ENCODE assay signal across 1 cellular context in the genomic region with DNA sequence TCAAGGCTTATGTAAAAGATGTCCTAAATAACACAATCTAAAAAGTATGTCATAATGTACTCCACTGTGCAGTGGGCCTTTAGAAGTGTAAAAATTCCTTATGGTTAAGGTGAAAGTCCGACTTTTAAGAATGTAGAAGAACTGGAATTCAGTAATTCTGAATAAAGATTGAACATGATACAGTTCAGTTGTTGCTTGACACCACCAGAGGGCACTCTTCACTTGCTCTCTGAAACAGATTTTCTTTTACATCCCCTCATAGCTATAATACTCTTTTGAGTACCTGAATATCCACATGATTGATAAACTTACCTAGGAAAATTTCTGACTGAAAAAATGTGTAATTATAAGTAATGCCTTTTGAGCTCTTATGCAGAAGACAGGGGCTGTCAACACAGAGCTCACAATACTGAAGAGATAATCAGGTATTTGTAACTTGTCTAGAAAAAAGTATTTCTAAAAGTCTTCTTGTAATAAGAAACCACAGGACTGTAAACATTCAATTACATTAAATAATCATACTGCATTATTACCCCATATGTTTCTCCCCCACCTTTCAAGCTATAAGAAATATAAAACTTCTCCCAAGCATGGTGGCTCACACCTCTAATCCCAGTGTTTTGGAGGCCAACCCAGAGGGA.
TF ChIP-seq lines count a peak whose summit lies in the region.

No MANE protein-coding gene starts in this region.

TF ChIP-seq in K562, 482 proteins besides CTCF, POLR2A, EP300 and RAD21 (continued from another document):
- TF ChIP-seq, protein P1, sequence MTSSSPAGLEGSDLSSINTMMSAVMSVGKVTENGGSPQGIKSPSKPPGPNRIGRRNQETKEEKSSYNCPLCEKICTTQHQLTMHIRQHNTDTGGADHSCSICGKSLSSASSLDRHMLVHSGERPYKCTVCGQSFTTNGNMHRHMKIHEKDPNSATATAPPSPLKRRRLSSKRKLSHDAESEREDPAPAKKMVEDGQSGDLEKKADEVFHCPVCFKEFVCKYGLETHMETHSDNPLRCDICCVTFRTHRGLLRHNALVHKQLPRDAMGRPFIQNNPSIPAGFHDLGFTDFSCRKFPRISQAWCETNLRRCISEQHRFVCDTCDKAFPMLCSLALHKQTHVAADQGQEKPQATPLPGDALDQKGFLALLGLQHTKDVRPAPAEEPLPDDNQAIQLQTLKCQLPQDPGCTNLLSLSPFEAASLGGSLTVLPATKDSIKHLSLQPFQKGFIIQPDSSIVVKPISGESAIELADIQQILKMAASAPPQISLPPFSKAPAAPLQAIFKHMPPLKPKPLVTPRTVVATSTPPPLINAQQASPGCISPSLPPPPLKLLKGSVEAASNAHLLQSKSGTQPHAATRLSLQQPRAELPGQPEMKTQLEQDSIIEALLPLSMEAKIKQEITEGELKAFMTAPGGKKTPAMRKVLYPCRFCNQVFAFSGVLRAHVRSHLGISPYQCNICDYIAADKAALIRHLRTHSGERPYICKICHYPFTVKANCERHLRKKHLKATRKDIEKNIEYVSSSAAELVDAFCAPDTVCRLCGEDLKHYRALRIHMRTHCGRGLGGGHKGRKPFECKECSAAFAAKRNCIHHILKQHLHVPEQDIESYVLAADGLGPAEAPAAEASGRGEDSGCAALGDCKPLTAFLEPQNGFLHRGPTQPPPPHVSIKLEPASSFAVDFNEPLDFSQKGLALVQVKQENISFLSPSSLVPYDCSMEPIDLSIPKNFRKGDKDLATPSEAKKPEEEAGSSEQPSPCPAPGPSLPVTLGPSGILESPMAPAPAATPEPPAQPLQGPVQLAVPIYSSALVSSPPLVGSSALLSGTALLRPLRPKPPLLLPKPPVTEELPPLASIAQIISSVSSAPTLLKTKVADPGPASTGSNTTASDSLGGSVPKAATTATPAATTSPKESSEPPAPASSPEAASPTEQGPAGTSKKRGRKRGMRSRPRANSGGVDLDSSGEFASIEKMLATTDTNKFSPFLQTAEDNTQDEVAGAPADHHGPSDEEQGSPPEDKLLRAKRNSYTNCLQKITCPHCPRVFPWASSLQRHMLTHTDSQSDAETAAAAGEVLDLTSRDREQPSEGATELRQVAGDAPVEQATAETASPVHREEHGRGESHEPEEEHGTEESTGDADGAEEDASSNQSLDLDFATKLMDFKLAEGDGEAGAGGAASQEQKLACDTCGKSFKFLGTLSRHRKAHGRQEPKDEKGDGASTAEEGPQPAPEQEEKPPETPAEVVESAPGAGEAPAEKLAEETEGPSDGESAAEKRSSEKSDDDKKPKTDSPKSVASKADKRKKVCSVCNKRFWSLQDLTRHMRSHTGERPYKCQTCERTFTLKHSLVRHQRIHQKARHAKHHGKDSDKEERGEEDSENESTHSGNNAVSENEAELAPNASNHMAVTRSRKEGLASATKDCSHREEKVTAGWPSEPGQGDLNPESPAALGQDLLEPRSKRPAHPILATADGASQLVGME (CRISPR knock-in tag; IDR thresholded peaks at IDR 0.05): no peak
- TF ChIP-seq ARID2 (IDR thresholded peaks at IDR 0.05): peak; percentile 71
- TF ChIP-seq, protein P2, sequence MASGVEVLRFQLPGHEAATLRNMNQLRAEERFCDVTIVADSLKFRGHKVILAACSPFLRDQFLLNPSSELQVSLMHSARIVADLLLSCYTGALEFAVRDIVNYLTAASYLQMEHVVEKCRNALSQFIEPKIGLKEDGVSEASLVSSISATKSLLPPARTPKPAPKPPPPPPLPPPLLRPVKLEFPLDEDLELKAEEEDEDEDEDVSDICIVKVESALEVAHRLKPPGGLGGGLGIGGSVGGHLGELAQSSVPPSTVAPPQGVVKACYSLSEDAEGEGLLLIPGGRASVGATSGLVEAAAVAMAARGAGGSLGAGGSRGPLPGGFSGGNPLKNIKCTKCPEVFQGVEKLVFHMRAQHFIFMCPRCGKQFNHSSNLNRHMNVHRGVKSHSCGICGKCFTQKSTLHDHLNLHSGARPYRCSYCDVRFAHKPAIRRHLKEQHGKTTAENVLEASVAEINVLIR (CRISPR knock-in tag; IDR thresholded peaks at IDR 0.05): no peak
- no peak for TF ChIP-seq SMAD3 (CRISPR knock-in tag; conservative IDR thresholded peaks at IDR 0.05)
- TF ChIP-seq, protein P3, sequence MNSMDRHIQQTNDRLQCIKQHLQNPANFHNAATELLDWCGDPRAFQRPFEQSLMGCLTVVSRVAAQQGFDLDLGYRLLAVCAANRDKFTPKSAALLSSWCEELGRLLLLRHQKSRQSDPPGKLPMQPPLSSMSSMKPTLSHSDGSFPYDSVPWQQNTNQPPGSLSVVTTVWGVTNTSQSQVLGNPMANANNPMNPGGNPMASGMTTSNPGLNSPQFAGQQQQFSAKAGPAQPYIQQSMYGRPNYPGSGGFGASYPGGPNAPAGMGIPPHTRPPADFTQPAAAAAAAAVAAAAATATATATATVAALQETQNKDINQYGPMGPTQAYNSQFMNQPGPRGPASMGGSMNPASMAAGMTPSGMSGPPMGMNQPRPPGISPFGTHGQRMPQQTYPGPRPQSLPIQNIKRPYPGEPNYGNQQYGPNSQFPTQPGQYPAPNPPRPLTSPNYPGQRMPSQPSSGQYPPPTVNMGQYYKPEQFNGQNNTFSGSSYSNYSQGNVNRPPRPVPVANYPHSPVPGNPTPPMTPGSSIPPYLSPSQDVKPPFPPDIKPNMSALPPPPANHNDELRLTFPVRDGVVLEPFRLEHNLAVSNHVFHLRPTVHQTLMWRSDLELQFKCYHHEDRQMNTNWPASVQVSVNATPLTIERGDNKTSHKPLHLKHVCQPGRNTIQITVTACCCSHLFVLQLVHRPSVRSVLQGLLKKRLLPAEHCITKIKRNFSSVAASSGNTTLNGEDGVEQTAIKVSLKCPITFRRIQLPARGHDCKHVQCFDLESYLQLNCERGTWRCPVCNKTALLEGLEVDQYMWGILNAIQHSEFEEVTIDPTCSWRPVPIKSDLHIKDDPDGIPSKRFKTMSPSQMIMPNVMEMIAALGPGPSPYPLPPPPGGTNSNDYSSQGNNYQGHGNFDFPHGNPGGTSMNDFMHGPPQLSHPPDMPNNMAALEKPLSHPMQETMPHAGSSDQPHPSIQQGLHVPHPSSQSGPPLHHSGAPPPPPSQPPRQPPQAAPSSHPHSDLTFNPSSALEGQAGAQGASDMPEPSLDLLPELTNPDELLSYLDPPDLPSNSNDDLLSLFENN (IDR thresholded peaks at IDR 0.05; ENCODE audit: low read depth in 2 of 2, low read length in 2 of 2): no peak
- no peak for TF ChIP-seq JUN (IDR thresholded peaks at IDR 0.05; ENCODE audit: borderline replicate concordance, low read depth, low read length)
- TF ChIP-seq JUN (CRISPR knock-in tag; IDR thresholded peaks at IDR 0.05; ENCODE audit: borderline replicate concordance): no peak
- TF ChIP-seq POLR2H (tag; IDR thresholded peaks at IDR 0.05; ENCODE audit: low read depth): 0 out of 2 replicates have a peak, but pooled peaks have one; percentile 24
- TF ChIP-seq KDM4B (IDR thresholded peaks at IDR 0.05; ENCODE audit: borderline replicate concordance in 2 of 2, low read depth in 1 of 2): no peak
- 0 out of 2 replicates have a peak, but pooled peaks have one; percentile 16 for TF ChIP-seq BMI1 (IDR thresholded peaks at IDR 0.05; ENCODE audit: low read length)
- TF ChIP-seq ADNP (tag; IDR thresholded peaks at IDR 0.05): no peak
- TF ChIP-seq HDAC2 (IDR thresholded peaks at IDR 0.05): no peak
- no peak for TF ChIP-seq CREB1 (IDR thresholded peaks at IDR 0.05)
- no peak for TF ChIP-seq CREB1 (CRISPR knock-in tag; IDR thresholded peaks at IDR 0.05)
- TF ChIP-seq PPARD (CRISPR knock-in tag; IDR thresholded peaks at IDR 0.05): no peak
- TF ChIP-seq NCOA6 (IDR thresholded peaks at IDR 0.05): no peak
- TF ChIP-seq RB1 (IDR thresholded peaks at IDR 0.05; ENCODE audit: low read depth): no peak
- no peak for TF ChIP-seq E2F3 (CRISPR knock-in tag; IDR thresholded peaks at IDR 0.05)
- 0 out of 2 replicates have a peak, but pooled peaks have one; percentile 42 for TF ChIP-seq CC2D1A (IDR thresholded peaks at IDR 0.05)
- TF ChIP-seq, protein P4, sequence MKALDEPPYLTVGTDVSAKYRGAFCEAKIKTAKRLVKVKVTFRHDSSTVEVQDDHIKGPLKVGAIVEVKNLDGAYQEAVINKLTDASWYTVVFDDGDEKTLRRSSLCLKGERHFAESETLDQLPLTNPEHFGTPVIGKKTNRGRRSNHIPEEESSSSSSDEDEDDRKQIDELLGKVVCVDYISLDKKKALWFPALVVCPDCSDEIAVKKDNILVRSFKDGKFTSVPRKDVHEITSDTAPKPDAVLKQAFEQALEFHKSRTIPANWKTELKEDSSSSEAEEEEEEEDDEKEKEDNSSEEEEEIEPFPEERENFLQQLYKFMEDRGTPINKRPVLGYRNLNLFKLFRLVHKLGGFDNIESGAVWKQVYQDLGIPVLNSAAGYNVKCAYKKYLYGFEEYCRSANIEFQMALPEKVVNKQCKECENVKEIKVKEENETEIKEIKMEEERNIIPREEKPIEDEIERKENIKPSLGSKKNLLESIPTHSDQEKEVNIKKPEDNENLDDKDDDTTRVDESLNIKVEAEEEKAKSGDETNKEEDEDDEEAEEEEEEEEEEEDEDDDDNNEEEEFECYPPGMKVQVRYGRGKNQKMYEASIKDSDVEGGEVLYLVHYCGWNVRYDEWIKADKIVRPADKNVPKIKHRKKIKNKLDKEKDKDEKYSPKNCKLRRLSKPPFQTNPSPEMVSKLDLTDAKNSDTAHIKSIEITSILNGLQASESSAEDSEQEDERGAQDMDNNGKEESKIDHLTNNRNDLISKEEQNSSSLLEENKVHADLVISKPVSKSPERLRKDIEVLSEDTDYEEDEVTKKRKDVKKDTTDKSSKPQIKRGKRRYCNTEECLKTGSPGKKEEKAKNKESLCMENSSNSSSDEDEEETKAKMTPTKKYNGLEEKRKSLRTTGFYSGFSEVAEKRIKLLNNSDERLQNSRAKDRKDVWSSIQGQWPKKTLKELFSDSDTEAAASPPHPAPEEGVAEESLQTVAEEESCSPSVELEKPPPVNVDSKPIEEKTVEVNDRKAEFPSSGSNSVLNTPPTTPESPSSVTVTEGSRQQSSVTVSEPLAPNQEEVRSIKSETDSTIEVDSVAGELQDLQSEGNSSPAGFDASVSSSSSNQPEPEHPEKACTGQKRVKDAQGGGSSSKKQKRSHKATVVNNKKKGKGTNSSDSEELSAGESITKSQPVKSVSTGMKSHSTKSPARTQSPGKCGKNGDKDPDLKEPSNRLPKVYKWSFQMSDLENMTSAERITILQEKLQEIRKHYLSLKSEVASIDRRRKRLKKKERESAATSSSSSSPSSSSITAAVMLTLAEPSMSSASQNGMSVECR (CRISPR knock-in tag; IDR thresholded peaks at IDR 0.05): no peak
- peak; percentile 73 for TF ChIP-seq SMC3 (conservative IDR thresholded peaks at IDR 0.05; ENCODE audit: insufficient read depth, low read depth, low read length)
- TF ChIP-seq NCOR1 (IDR thresholded peaks at IDR 0.05): no peak
- no peak for TF ChIP-seq MYBL2 (IDR thresholded peaks at IDR 0.05; ENCODE audit: low read depth)
- no peak for TF ChIP-seq MYBL2 (CRISPR knock-in tag; IDR thresholded peaks at IDR 0.05; ENCODE audit: borderline replicate concordance)
- TF ChIP-seq, protein P5, sequence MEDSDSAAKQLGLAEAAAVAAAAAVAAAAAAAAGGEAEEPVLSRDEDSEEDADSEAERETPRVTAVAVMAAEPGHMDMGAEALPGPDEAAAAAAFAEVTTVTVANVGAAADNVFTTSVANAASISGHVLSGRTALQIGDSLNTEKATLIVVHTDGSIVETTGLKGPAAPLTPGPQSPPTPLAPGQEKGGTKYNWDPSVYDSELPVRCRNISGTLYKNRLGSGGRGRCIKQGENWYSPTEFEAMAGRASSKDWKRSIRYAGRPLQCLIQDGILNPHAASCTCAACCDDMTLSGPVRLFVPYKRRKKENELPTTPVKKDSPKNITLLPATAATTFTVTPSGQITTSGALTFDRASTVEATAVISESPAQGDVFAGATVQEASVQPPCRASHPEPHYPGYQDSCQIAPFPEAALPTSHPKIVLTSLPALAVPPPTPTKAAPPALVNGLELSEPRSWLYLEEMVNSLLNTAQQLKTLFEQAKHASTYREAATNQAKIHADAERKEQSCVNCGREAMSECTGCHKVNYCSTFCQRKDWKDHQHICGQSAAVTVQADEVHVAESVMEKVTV (CRISPR knock-in tag; IDR thresholded peaks at IDR 0.05): peak; percentile 87
TF ChIP-seq in K562: peak in this region for 6.
